8 cellular contexts compared by ENCODE assay signal in genomic region chr18:25164837-25165791, GRCh38.
DNase-seq lines count a peak whose midpoint lies in the region; ATAC-seq and TF ChIP-seq lines count a peak whose summit lies in the region.

No MANE protein-coding gene starts in this region.

- peak overlapping the region in 1 of 2 donors; percentile 19 for H3K9ac ChIP-seq in mucosa of rectum (ENCODE audit: low read depth in 1 of 2, low read length in 2 of 2)

- peak overlapping the region; percentile 50 to 85 for H3K27ac ChIP-seq in breast epithelium
- no peak overlapping the region for H3K27ac ChIP-seq in mucosa of rectum (ENCODE audit: low read depth in 2 of 2, low read length in 2 of 2)

- H3K4me1 ChIP-seq in breast epithelium (no peaks in the 10 kb centered on the region), mucosa of rectum (ENCODE audit: control insufficient read depth in 2 of 2, insufficient read depth in 2 of 2, low read length in 2 of 2) (no peaks in the 10 kb centered on the region)

- ATAC-seq in GM21360 (IDR thresholded peaks at IDR 0.05; ENCODE audit: unreplicated experiment) = peak; percentile 90
- peak; percentile 81 for ATAC-seq in HG03558 (IDR thresholded peaks at IDR 0.05; ENCODE audit: extremely low read depth, unreplicated experiment)

- no peak for TF ChIP-seq CTCF in breast epithelium (IDR thresholded peaks at IDR 0.05)

- DNase-seq in GM03348 (ENCODE audit: low spot score) (peak; percentile 18), breast epithelium (ENCODE audit: low spot score in 2 of 2) (no peak), MG63 (no peak), HUDEP-2 (lab: John Stamatoyannopoulos, UW; ENCODE audit: unreplicated experiment in 76 of 76) (no peak), NCI-H2107 (lab: John Stamatoyannopoulos, UW) (no peak)

- no peaks in the 10 kb centered on the region for H3K27me3 ChIP-seq in breast epithelium
- H3K27me3 ChIP-seq in mucosa of rectum (ENCODE audit: control insufficient read depth in 2 of 2, insufficient read depth in 2 of 2, low read length in 2 of 2) = no peaks in the 10 kb centered on the region
- H3K27me3 ChIP-seq in MG63 = no peaks in the 10 kb centered on the region

- intact Hi-C loops in breast epithelium (cut with DNase I; ENCODE audit: low total_unique reads) = no loop called here

- no peak for TF ChIP-seq POLR2A in breast epithelium (IDR thresholded peaks at IDR 0.05)

- H3K36me3 ChIP-seq in breast epithelium = no peaks in the 10 kb centered on the region
- no peaks in the 10 kb centered on the region for H3K36me3 ChIP-seq in mucosa of rectum (ENCODE audit: control insufficient read depth in 2 of 2, insufficient read depth in 2 of 2, low read length in 2 of 2)
- H3K36me3 ChIP-seq in MG63 = no peaks in the 10 kb centered on the region

- H3K4me3 ChIP-seq in breast epithelium = peak overlapping the region; percentile 31 to 65 (median 34)
- H3K4me3 ChIP-seq in mucosa of rectum (ENCODE audit: low read length in 2 of 2) = peak overlapping the region; percentile 43 to 60
- H3K4me3 ChIP-seq in MG63 = no peak overlapping the region

- H3K9me3 ChIP-seq in breast epithelium (no peaks in the 10 kb centered on the region), mucosa of rectum (ENCODE audit: control insufficient read depth in 2 of 2, low read length in 2 of 2) (no peaks in the 10 kb centered on the region), MG63 (no peaks in the 10 kb centered on the region)

Comparison
In these comparisons a context has a peak if more than half of its experiments do, and no peak if none do; other contexts are left out.
1. H3K27ac ChIP-seq: peak in breast epithelium (2 of 2); none in mucosa of rectum (0 of 2).